26 cellular contexts compared by ENCODE assay signal in the genomic region with DNA sequence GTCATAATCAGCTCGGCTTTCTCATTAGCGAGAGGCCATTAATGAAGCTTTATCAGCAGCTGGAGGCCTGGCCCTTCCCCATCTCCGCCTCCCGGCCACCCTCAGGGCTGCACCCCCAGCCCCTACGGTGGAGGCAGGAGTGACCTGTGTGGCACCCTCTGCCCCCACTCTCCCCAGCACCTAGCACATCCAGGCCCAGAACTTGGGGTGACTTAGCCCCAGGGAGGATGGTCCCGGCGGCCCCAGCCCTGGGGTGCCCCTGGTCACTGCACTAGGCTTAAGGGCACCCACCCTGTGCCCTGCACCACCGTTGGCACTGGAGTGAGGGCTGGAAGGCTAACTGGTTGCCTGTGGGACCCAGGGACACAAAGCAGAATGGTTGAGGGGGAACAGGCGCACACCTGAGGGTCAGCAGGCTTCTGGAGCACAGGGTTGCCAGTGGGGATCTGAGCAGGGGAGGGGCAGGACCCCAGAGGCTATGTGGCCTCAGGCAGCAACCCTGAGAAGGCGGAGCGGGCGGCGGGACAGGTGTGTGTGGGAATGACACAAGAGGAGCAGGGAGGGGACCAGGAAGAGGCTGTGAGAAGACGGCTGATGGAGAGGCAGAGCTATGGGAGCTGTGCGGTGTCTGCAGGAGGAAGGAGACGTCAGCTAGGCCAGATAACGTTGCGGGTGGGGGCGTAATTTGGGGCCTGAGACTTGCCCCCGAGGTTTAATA.
"Had no signal": no experiment of that assay in that cellular context is flagged by ENCODE, and none has a peak within 500 bp of the region (broad histone marks: within the 10 kb centered on the region; RNA-seq: fewer than 3 reads in every experiment).

No MANE protein-coding gene starts in this region.

- H3K36me3 Mint-ChIP-seq: immature natural killer cell; naive thymus-derived CD8-positive, alpha-beta T cell had no signal

- H3K9me3 ChIP-seq: esophagus squamous epithelium, lower lobe of right lung, pancreas, suprapubic skin, transverse colon, upper lobe of right lung, uterus had no signal

- H3K4me1 ChIP-seq: esophagus squamous epithelium, lower lobe of right lung, pancreas, upper lobe of right lung, uterus had no signal

- H3K4me3 Mint-ChIP-seq: effector memory CD8-positive, alpha-beta T cell; immature natural killer cell; neural crest cell; stimulated activated naive CD8-positive, alpha-beta T cell treated with anti-CD3 and anti-CD28 coated beads, Interleukin-15, amount 100 ng/mL, for 72 hours had no signal

- H3K27ac ChIP-seq: esophagus squamous epithelium, lower lobe of right lung, pancreas, suprapubic skin, transverse colon, upper lobe of right lung, uterus had no signal

- DNase-seq: cortex of kidney; effector memory CD8-positive, alpha-beta T cell; erythroblast; esophagus squamous epithelium; foreskin melanocyte; hypothalamus; immature natural killer cell; islet precursor cell; left ventricle myocardium superior; lower lobe of right lung; naive thymus-derived CD8-positive, alpha-beta T cell; nucleus accumbens; stimulated activated CD4-positive, alpha-beta T cell treated with anti-CD3 and anti-CD28 coated beads, Interleukin-12 subunit alpha, Interleukin-12 subunit beta, amount 100 ng/mL, for 4 hours; stimulated activated CD4-positive, alpha-beta T cell treated with anti-CD3 and anti-CD28 coated beads, Interleukin-1b, Interleukin-23, amount 100 ng/mL, for 48 hours; stimulated activated CD4-positive, alpha-beta T cell treated with anti-CD3 and anti-CD28 coated beads, Interleukin-4, amount 100 ng/mL, for 1 hour; stimulated activated CD8-positive, alpha-beta memory T cell treated with anti-CD3 and anti-CD28 coated beads, Interleukin-4, amount 100 ng/mL, for 48 hours; stimulated activated naive CD4-positive, alpha-beta T cell; stimulated activated naive CD8-positive, alpha-beta T cell treated with anti-CD3 and anti-CD28 coated beads, Interleukin-15, amount 100 ng/mL, for 72 hours; transverse colon; upper lobe of right lung; uterus had no signal

- H3K4me3 ChIP-seq: esophagus squamous epithelium, lower lobe of right lung, pancreas, smooth muscle cell, suprapubic skin, transverse colon, upper lobe of right lung, uterus had no signal

- H3K4me2 ChIP-seq: smooth muscle cell had no signal

- H3K27ac Mint-ChIP-seq: effector memory CD8-positive, alpha-beta T cell; immature natural killer cell; progenitor cell of endocrine pancreas; stimulated activated naive CD8-positive, alpha-beta T cell treated with anti-CD3 and anti-CD28 coated beads, Interleukin-15, amount 100 ng/mL, for 72 hours had no signal

- H3K4me1 Mint-ChIP-seq: neural crest cell had no signal

- H3K9me3 Mint-ChIP-seq: immature natural killer cell; naive thymus-derived CD8-positive, alpha-beta T cell; neural crest cell; stimulated activated naive CD8-positive, alpha-beta T cell treated with anti-CD3 and anti-CD28 coated beads, Interleukin-15, amount 100 ng/mL, for 72 hours had no signal

- H3K36me3 ChIP-seq: esophagus squamous epithelium, lower lobe of right lung, pancreas, suprapubic skin, transverse colon, upper lobe of right lung, uterus had no signal
